In the genomic region with DNA sequence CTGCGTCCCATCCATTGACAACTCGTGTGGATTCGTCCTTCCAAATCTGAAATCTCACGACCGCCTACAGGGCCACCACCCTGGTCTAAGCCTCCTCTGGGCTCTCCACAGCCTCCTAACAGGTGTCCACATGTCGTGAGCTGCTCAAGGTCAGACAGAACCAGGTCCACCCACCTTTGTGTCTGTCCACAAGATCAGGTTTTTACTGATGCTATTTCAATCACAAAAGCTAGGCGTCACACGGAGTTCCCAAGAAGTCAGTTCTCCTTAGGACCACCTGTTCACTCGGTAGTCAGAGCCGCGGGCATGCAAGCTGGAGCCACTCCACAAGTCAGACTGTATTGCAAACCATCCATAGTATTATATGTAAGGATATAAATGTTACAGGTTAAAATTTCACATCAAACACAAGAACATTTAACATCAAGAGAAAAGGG, we compare ENCODE assay signal across 8 cellular contexts. TPM values are rescaled to one million over a fixed set of nuclear protein-coding genes. Genes with fewer than 3 reads are reported as not detected.
DNase-seq lines count a peak whose midpoint lies in the region; ATAC-seq and TF ChIP-seq lines count a peak whose summit lies in the region.

No MANE protein-coding gene starts in this region.

- H3K9me3 Mint-ChIP-seq in activated naive CD4-positive, alpha-beta T cell treated with anti-CD3 and anti-CD28 coated beads for 36 hours = no peaks in the 10 kb centered on the region
- no peaks in the 10 kb centered on the region for H3K9me3 Mint-ChIP-seq in activated naive CD4-positive, alpha-beta T cell treated with anti-CD3 and anti-CD28 coated beads, Interleukin-2, amount 50 U/mL, for 72 hours
- no peaks in the 10 kb centered on the region for H3K9me3 Mint-ChIP-seq in memory B cell

- H3K36me3 ChIP-seq in testis (ENCODE audit: low read depth, missing control alignments) = no peaks in the 10 kb centered on the region

- ATAC-seq in activated naive CD4-positive, alpha-beta T cell treated with anti-CD3 and anti-CD28 coated beads, Interleukin-2, amount 50 U/mL, for 72 hours = peak; percentile 9 to 16
- ATAC-seq in memory B cell (ENCODE audit: low read depth) = no peak

- WGBS in testis, 2 donors = 49 to 58% methylated on average over 11 of the region's 11 CpGs

- DNase-seq in activated naive CD4-positive, alpha-beta T cell treated with anti-CD3 and anti-CD28 coated beads for 36 hours = no peak
- DNase-seq in activated naive CD4-positive, alpha-beta T cell treated with Interleukin-2 at 50 U/mL for 16 hours = no peak
- peak in 1 of 2 donors; percentile 44 for DNase-seq in activated naive CD4-positive, alpha-beta T cell treated with anti-CD3 and anti-CD28 coated beads, Interleukin-2, amount 50 U/mL, for 72 hours (ENCODE audit: low spot score in 2 of 2)
- no peak for DNase-seq in memory B cell (ENCODE audit: low spot score in 2 of 2)
- no peak for DNase-seq in testis
- DNase-seq in NCI-H2171 (lab: John Stamatoyannopoulos, UW) = no peak
- no peak for DNase-seq in dedifferentiated amniotic fluid mesenchymal stem cell (ENCODE audit: extremely low spot score)
- no peak for DNase-seq in pons (ENCODE audit: low spot score)

- H3K27me3 Mint-ChIP-seq in activated naive CD4-positive, alpha-beta T cell treated with anti-CD3 and anti-CD28 coated beads for 36 hours (ENCODE audit: low read depth) = no peaks in the 10 kb centered on the region
- peaks cover 8% of the 10 kb centered on the region for H3K27me3 Mint-ChIP-seq in memory B cell

- peaks cover 5% of the 10 kb centered on the region for H3K4me1 ChIP-seq in testis

- H3K27ac ChIP-seq in testis = no peak overlapping the region

- H3K4me3 ChIP-seq in testis = peak overlapping the region; percentile 55 to 60

- H3K27me3 ChIP-seq in testis = no peaks in the 10 kb centered on the region

- intact Hi-C loops in activated naive CD4-positive, alpha-beta T cell treated with anti-CD3 and anti-CD28 coated beads for 36 hours (cut with micrococcal nuclease) = loop anchor here (1.0 kb wide), 1 partner anchor 17 kb away; no protein-coding TSS in a partner anchor
- intact Hi-C loops in testis (cut with DNase I; ENCODE audit: low total_unique reads) = no loop called here

- peak overlapping the region; percentile 89 for H3K27ac Mint-ChIP-seq in activated naive CD4-positive, alpha-beta T cell treated with anti-CD3 and anti-CD28 coated beads for 36 hours
- peak overlapping the region; percentile 92 to 96 for H3K27ac Mint-ChIP-seq in activated naive CD4-positive, alpha-beta T cell treated with anti-CD3 and anti-CD28 coated beads, Interleukin-2, amount 50 U/mL, for 72 hours
- peak overlapping the region; percentile 88 for H3K27ac Mint-ChIP-seq in memory B cell

- H3K9me3 ChIP-seq in testis = no peaks in the 10 kb centered on the region

- CTCF ChIA-PET in activated naive CD4-positive, alpha-beta T cell treated with anti-CD3 and anti-CD28 coated beads for 36 hours (lab: Charles Lee) = interaction anchor here (0.6 to 3.8 kb wide), 17 partner anchors 8 to 282 kb away, joined by 3 to 15 read pairs (median 4); a partner anchor contains a TSS

- TF ChIP-seq POLR2A in testis (IDR thresholded peaks at IDR 0.05) = no peak

- peaks cover 37% of the 10 kb centered on the region for H3K4me1 Mint-ChIP-seq in activated naive CD4-positive, alpha-beta T cell treated with anti-CD3 and anti-CD28 coated beads for 36 hours (ENCODE audit: low read depth)
- peaks cover 29% of the 10 kb centered on the region for H3K4me1 Mint-ChIP-seq in memory B cell

- H3K36me3 Mint-ChIP-seq in activated naive CD4-positive, alpha-beta T cell treated with anti-CD3 and anti-CD28 coated beads for 36 hours (ENCODE audit: low read depth) = peaks cover 25% of the 10 kb centered on the region
- H3K36me3 Mint-ChIP-seq in activated naive CD4-positive, alpha-beta T cell treated with anti-CD3 and anti-CD28 coated beads, Interleukin-2, amount 50 U/mL, for 72 hours = peaks cover 8 to 30% of the 10 kb centered on the region in 2 donors
- H3K36me3 Mint-ChIP-seq in memory B cell = no peaks in the 10 kb centered on the region

- TF ChIP-seq CTCF in testis (IDR thresholded peaks at IDR 0.05) = no peak

- H3K4me3 Mint-ChIP-seq in activated naive CD4-positive, alpha-beta T cell treated with anti-CD3 and anti-CD28 coated beads for 36 hours = peak overlapping the region; percentile 84
- peak overlapping the region; percentile 92 for H3K4me3 Mint-ChIP-seq in memory B cell

RNA-seq across cellular contexts. Expression of a gene that starts 0.5 kb away (rescaled TPM):
- 10 to 100 TPM; 59.7 to 59.8 TPM for total RNA-seq in activated naive CD4-positive, alpha-beta T cell treated with anti-CD3 and anti-CD28 coated beads for 36 hours
- 10 to 100 TPM; 39.3 to 73.5 TPM for total RNA-seq in activated naive CD4-positive, alpha-beta T cell treated with anti-CD3 and anti-CD28 coated beads, Interleukin-2, amount 50 U/mL, for 72 hours
- 10 to 100 TPM; 21.8 TPM for total RNA-seq in testis
- 19.3 TPM for polyA plus RNA-seq in testis (ENCODE audit: insufficient read depth, low read depth, low replicate concordance)

RNA-seq across cellular contexts. Expression of a gene that starts 13.5 kb away (rescaled TPM):
- under 1 TPM in 1 of 2 experiments, not detected in 1; 0.02 TPM for total RNA-seq in activated naive CD4-positive, alpha-beta T cell treated with anti-CD3 and anti-CD28 coated beads for 36 hours
- under 1 TPM; 0.09 to 0.37 TPM for total RNA-seq in activated naive CD4-positive, alpha-beta T cell treated with anti-CD3 and anti-CD28 coated beads, Interleukin-2, amount 50 U/mL, for 72 hours
- total RNA-seq in testis = 1 to 10 TPM; 2.2 to 2.6 TPM
- 2.3 TPM for polyA plus RNA-seq in testis (ENCODE audit: insufficient read depth, low read depth, low replicate concordance)

RNA-seq across cellular contexts. Expression of a gene that starts 47.8 kb away (rescaled TPM):
- 10 to 100 TPM; 43.1 to 49.3 TPM for total RNA-seq in activated naive CD4-positive, alpha-beta T cell treated with anti-CD3 and anti-CD28 coated beads for 36 hours
- 10 to 100 TPM; 45.7 to 88.0 TPM for total RNA-seq in activated naive CD4-positive, alpha-beta T cell treated with anti-CD3 and anti-CD28 coated beads, Interleukin-2, amount 50 U/mL, for 72 hours
- 100 to 1,000 TPM in 1 of 2 donors, 10 to 100 TPM in 1; 90.6 to 110 TPM for total RNA-seq in testis
- 101 TPM for polyA plus RNA-seq in testis (ENCODE audit: insufficient read depth, low read depth, low replicate concordance)

RNA-seq across cellular contexts. Expression of a gene that starts 58.8 kb away (rescaled TPM):
- 10 to 100 TPM; 27.8 to 28.2 TPM for total RNA-seq in activated naive CD4-positive, alpha-beta T cell treated with anti-CD3 and anti-CD28 coated beads for 36 hours
- 10 to 100 TPM; 31.0 to 42.7 TPM for total RNA-seq in activated naive CD4-positive, alpha-beta T cell treated with anti-CD3 and anti-CD28 coated beads, Interleukin-2, amount 50 U/mL, for 72 hours
- 10 to 100 TPM; 36.5 to 39.2 TPM for total RNA-seq in testis
- 28.4 TPM for polyA plus RNA-seq in testis (ENCODE audit: insufficient read depth, low read depth, low replicate concordance)
